2 cellular contexts compared by ENCODE assay signal in the genomic region with DNA sequence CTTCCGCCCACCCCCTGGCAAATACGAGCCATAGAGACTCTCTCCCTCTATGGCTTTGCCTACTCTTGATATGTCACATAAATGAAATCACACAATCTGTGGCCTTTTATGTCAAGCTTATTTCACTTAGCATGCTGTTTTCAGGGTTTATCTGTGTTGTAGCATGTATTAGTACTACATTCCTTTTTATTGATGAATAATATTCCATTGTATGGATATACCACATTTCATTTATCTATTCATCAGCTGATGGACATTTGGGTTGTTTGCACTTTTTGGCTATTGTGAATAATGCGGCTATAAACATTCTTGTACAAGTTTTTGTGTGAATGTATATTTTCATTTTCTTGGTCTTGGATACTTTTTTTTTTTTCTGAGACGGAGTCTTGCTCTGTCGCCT.
TF ChIP-seq lines count a peak whose summit lies in the region.

No MANE protein-coding gene starts in this region.

TF ChIP-seq in SK-N-SH treated with all-trans-retinoic acid at 6 μM for 48 hours, 23 proteins besides CTCF, POLR2A, EP300 and RAD21 (continued from another document):
- TF ChIP-seq, protein P1, sequence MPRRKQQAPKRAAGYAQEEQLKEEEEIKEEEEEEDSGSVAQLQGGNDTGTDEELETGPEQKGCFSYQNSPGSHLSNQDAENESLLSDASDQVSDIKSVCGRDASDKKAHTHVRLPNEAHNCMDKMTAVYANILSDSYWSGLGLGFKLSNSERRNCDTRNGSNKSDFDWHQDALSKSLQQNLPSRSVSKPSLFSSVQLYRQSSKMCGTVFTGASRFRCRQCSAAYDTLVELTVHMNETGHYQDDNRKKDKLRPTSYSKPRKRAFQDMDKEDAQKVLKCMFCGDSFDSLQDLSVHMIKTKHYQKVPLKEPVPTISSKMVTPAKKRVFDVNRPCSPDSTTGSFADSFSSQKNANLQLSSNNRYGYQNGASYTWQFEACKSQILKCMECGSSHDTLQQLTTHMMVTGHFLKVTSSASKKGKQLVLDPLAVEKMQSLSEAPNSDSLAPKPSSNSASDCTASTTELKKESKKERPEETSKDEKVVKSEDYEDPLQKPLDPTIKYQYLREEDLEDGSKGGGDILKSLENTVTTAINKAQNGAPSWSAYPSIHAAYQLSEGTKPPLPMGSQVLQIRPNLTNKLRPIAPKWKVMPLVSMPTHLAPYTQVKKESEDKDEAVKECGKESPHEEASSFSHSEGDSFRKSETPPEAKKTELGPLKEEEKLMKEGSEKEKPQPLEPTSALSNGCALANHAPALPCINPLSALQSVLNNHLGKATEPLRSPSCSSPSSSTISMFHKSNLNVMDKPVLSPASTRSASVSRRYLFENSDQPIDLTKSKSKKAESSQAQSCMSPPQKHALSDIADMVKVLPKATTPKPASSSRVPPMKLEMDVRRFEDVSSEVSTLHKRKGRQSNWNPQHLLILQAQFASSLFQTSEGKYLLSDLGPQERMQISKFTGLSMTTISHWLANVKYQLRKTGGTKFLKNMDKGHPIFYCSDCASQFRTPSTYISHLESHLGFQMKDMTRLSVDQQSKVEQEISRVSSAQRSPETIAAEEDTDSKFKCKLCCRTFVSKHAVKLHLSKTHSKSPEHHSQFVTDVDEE (CRISPR knock-in tag; IDR thresholded peaks at IDR 0.05) = no peak

TF ChIP-seq in SK-N-SH, 30 proteins besides CTCF, POLR2A, EP300 and RAD21 (continued from another document):
- TF ChIP-seq YY1 (IDR thresholded peaks at IDR 0.05; ENCODE audit: low read depth) (no peak), MEF2A (IDR thresholded peaks at IDR 0.05; ENCODE audit: borderline replicate concordance, low read depth) (no peak), FOXM1 (IDR thresholded peaks at IDR 0.05; ENCODE audit: low read depth) (no peak), GABPA (IDR thresholded peaks at IDR 0.05; ENCODE audit: low read depth) (no peak)
- TF ChIP-seq, protein P2, sequence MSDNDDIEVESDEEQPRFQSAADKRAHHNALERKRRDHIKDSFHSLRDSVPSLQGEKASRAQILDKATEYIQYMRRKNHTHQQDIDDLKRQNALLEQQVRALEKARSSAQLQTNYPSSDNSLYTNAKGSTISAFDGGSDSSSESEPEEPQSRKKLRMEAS (IDR thresholded peaks at IDR 0.05; ENCODE audit: low read depth) = no peak
